ENCODE assay signal across 25 cellular contexts in the genomic region with DNA sequence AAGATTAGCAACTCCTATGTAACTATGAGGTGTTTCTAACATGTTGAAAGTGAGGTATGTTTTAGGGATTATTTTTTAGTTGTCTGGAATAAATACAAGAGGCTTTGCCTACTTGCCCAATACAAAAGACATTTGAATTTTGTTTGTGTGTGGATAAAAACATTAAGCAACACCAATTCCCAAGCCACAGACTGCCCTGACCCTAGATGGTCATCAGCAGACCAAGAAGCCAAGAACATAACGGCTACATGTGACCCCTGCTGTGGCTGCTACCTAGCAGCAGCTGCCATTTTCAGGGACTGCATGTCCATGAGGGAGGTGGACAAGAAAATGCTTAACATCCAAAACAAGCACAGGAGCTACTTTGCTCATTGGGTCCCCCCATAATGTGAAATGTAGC.
DNase-seq lines count a peak whose midpoint lies in the region; ATAC-seq lines count a peak whose summit lies in the region.
"Had no signal": no experiment of that assay in that cellular context is flagged by ENCODE, and none has a peak within 500 bp of the region (broad histone marks: within the 10 kb centered on the region; RNA-seq: fewer than 3 reads in every experiment).

No MANE protein-coding gene starts in this region.

- peak; percentile 59 for ATAC-seq in sciatic nerve
- ATAC-seq: A549; CD8-positive, alpha-beta T cell had no signal

- DNase-seq in renal cortical epithelial cell (ENCODE audit: low read depth) (peak; percentile 63), sciatic nerve (ENCODE audit: low spot score) (no peak)
- no peak for DNase-seq in stimulated activated naive CD4-positive, alpha-beta T cell treated with Interleukin-2 at 50 U/mL for 16 hours (lab: John Stamatoyannopoulos, UW)
- no peak for DNase-seq in stimulated activated naive CD4-positive, alpha-beta T cell (lab: John Stamatoyannopoulos, UW)
- DNase-seq: 8988T; ACHN; AML-193; BE2C; C1 segment of cervical spinal cord; Caco-2; Calu3; CD4-positive, alpha-beta memory T cell; CD4-positive, alpha-beta T cell; CD4-positive, CD25-positive, alpha-beta regulatory T cell; CD8-positive, alpha-beta memory T cell; CD8-positive, alpha-beta T cell; COR-L47; DMS 273 treated with DMSO at 0.1 percent for 48 hours; DMS153; DMS53; DMS79; DMS79 treated with DMSO at 0.1 percent for 48 hours; DND-41; EL had no signal

- intact Hi-C loops in sciatic nerve (cut with DNase I): no loop called here
